In genomic region chr6:35468980-35469710, GRCh38 we compare ENCODE assay signal across 6 cellular contexts. TPM values are rescaled to one million over a fixed set of nuclear protein-coding genes. Genes with fewer than 3 reads are reported as not detected.
DNase-seq lines count a peak whose midpoint lies in the region; ATAC-seq and TF ChIP-seq lines count a peak whose summit lies in the region.

No MANE protein-coding gene starts in this region.

- 5 to 9% methylated on average over 31 to 37 of the region's 37 CpGs for WGBS in lung, 2 donors

- 0 out of 2 replicates have a peak, but pooled peaks cover 5% of the 10 kb centered on the region for H3K4me1 ChIP-seq in HEK293 (ENCODE audit: control insufficient read depth, insufficient read depth, low read length)
- H3K4me1 ChIP-seq in lung (ENCODE audit: control insufficient read depth in 2 of 2, insufficient read depth in 2 of 2, low read length in 2 of 2): peaks cover 3 to 9% of the 10 kb centered on the region in 2 donors

- H3K4me3 ChIP-seq in HEK293 (ENCODE audit: low read depth, low read length) (peak overlapping the region; percentile 80), lung (peak overlapping the region; percentile 86)

- no peak for DNase-seq in activated CD8-positive, alpha-beta T cell treated with anti-CD3 and anti-CD28 coated beads, Interleukin-2, amount 10 ng/mL, durations not matched to agents 7 days and 5 days
- no peak for DNase-seq in lung (ENCODE audit: low spot score)
- no peak for DNase-seq in NCI-H1930 (lab: John Stamatoyannopoulos, UW)

- H3K4me3 Mint-ChIP-seq in activated CD8-positive, alpha-beta T cell treated with anti-CD3 and anti-CD28 coated beads, Interleukin-2, amount 10 ng/mL, durations not matched to agents 7 days and 5 days: peak overlapping the region; percentile 83

- no peak for TF ChIP-seq CTCF in HEK293 (tag by site-specific recombination; IDR thresholded peaks at IDR 0.05)
- no peak for TF ChIP-seq CTCF in lung (IDR thresholded peaks at IDR 0.05; ENCODE audit: control extremely low read depth, extremely low read depth)

- H3K9me3 Mint-ChIP-seq in activated CD8-positive, alpha-beta T cell treated with anti-CD3 and anti-CD28 coated beads, Interleukin-2, amount 10 ng/mL, durations not matched to agents 7 days and 5 days (ENCODE audit: insufficient read depth): no peaks in the 10 kb centered on the region

- H3K36me3 ChIP-seq in HEK293 (ENCODE audit: control insufficient read depth in 2 of 2, insufficient read depth in 1 of 2, low read length in 2 of 2): peaks cover 13 to 79% of the 10 kb centered on the region in 2 experiments; a peak in 2 of 3 replicates
- peaks cover 0 to 13% of the 10 kb centered on the region in 2 donors for H3K36me3 ChIP-seq in lung (ENCODE audit: control insufficient read depth in 2 of 2, insufficient read depth in 2 of 2, low read length in 2 of 2)

- no peaks in the 10 kb centered on the region for H3K27me3 ChIP-seq in lung (ENCODE audit: control insufficient read depth, insufficient read depth)

- H3K36me3 Mint-ChIP-seq in activated CD8-positive, alpha-beta T cell treated with anti-CD3 and anti-CD28 coated beads, Interleukin-2, amount 10 ng/mL, durations not matched to agents 7 days and 5 days (ENCODE audit: low read depth): peaks cover 81% of the 10 kb centered on the region

- ATAC-seq in activated CD8-positive, alpha-beta T cell treated with anti-CD3 and anti-CD28 coated beads, Interleukin-2, amount 10 ng/mL, durations not matched to agents 7 days and 5 days: peak; percentile 8
- ATAC-seq in lung (ENCODE audit: insufficient read depth, low FRiP score) (no peak), GM21381 (IDR thresholded peaks at IDR 0.05; ENCODE audit: unreplicated experiment) (no peak), GM18519 (IDR thresholded peaks at IDR 0.05; ENCODE audit: low FRiP score, unreplicated experiment) (no peak)

- CTCF ChIA-PET in HEK293 (lab: Yijun Ruan, JAX): interaction anchor here (0.6 to 6.3 kb wide), 10 partner anchors 9 to 426 kb away, joined by 3 to 53 read pairs (median 6); partner anchors contain the start of genes FANCE and PPARD
- CTCF ChIA-PET in activated CD8-positive, alpha-beta T cell treated with anti-CD3 and anti-CD28 coated beads, Interleukin-2, amount 10 ng/mL, durations not matched to agents 7 days and 5 days (lab: Charles Lee): interaction anchor here (1.2 to 4.3 kb wide), 10 partner anchors 16 to 268 kb away, joined by 4 to 45 read pairs (median 13); partner anchors contain the start of genes ARMC12, DEF6, FANCE and PPARD

- no peaks in the 10 kb centered on the region for H3K27me3 Mint-ChIP-seq in activated CD8-positive, alpha-beta T cell treated with anti-CD3 and anti-CD28 coated beads, Interleukin-2, amount 10 ng/mL, durations not matched to agents 7 days and 5 days (ENCODE audit: low read depth)

- H3K27ac Mint-ChIP-seq in activated CD8-positive, alpha-beta T cell treated with anti-CD3 and anti-CD28 coated beads, Interleukin-2, amount 10 ng/mL, durations not matched to agents 7 days and 5 days: peak overlapping the region; percentile 99

- POLR2A ChIA-PET in HEK293 (lab: Yijun Ruan, JAX): interaction anchor here (0.6 to 9.5 kb wide), 15 partner anchors 11 to 203 kb away, joined by 3 to 198 read pairs (median 3); partner anchors contain the start of genes FANCE and TEAD3
- POLR2A ChIA-PET in activated CD8-positive, alpha-beta T cell treated with anti-CD3 and anti-CD28 coated beads, Interleukin-2, amount 10 ng/mL, durations not matched to agents 7 days and 5 days (lab: Charles Lee): interaction anchor here (1.0 to 3.0 kb wide), 10 partner anchors 8 to 205 kb away, joined by 3 to 18 read pairs (median 5); partner anchors contain the start of genes DEF6 and TEAD3

- H3K27ac ChIP-seq in HEK293 (ENCODE audit: extremely low read depth, low read depth, low read length) (peak overlapping the region; percentile 100), lung (ENCODE audit: low read depth in 1 of 2, low read length in 1 of 2) (peak overlapping the region; percentile 71 to 94)

- peaks cover 41% of the 10 kb centered on the region for H3K4me1 Mint-ChIP-seq in activated CD8-positive, alpha-beta T cell treated with anti-CD3 and anti-CD28 coated beads, Interleukin-2, amount 10 ng/mL, durations not matched to agents 7 days and 5 days (ENCODE audit: low read depth)

- no peaks in the 10 kb centered on the region for H3K9me3 ChIP-seq in HEK293 (ENCODE audit: control insufficient read depth, insufficient read depth, low read depth, low read length)
- no peaks in the 10 kb centered on the region for H3K9me3 ChIP-seq in lung (ENCODE audit: control insufficient read depth in 2 of 2, insufficient read depth in 1 of 2, low read length in 1 of 2)

TF ChIP-seq in HEK293, 187 proteins besides CTCF, POLR2A, EP300 and RAD21 (continues in another document):
- TF ChIP-seq BCL6B (tag by site-specific recombination; IDR thresholded peaks at IDR 0.05) (no peak), ZNF514 (tag by site-specific recombination; IDR thresholded peaks at IDR 0.05) (no peak), EGR2 (tag by site-specific recombination; IDR thresholded peaks at IDR 0.05; ENCODE audit: low read depth) (no peak), YY2 (tag by site-specific recombination; IDR thresholded peaks at IDR 0.05) (no peak), ZNF202 (tag by site-specific recombination; IDR thresholded peaks at IDR 0.05; ENCODE audit: borderline replicate concordance) (no peak), ZNF10 (tag by site-specific recombination; IDR thresholded peaks at IDR 0.05) (no peak), INSM2 (tag by site-specific recombination; IDR thresholded peaks at IDR 0.05) (0 out of 2 replicates have a peak, but pooled peaks have one; percentile 8), TRIM28 (IDR thresholded peaks at IDR 0.05; ENCODE audit: borderline replicate concordance, low read length) (no peak), ZSCAN16 (tag by site-specific recombination; IDR thresholded peaks at IDR 0.05) (no peak), ZBTB26 (tag by site-specific recombination; optimal IDR thresholded peaks at IDR 0.05) (no peak), ZNF169 (tag by site-specific recombination; IDR thresholded peaks at IDR 0.05) (no peak), ZSCAN4 (tag by site-specific recombination; IDR thresholded peaks at IDR 0.05) (no peak), ZNF416 (tag by site-specific recombination; IDR thresholded peaks at IDR 0.05) (no peak)

RNA-seq across cellular contexts. Expression of gene RPL10A, which starts 0.9 kb away (rescaled TPM):
- total RNA-seq in activated CD8-positive, alpha-beta T cell treated with anti-CD3 and anti-CD28 coated beads, Interleukin-2, amount 10 ng/mL, durations not matched to agents 7 days and 5 days: 1,000 to 10,000 TPM; 1,398 to 1,443 TPM
- total RNA-seq in lung: 1,000 to 10,000 TPM; 1,164 to 1,688 TPM
- polyA plus RNA-seq in lung: 1,000 to 10,000 TPM in 1 of 2 donors, 100 to 1,000 TPM in 1; 986 to 1,885 TPM

RNA-seq across cellular contexts. Expression of gene FANCE, which starts 17.0 kb away (rescaled TPM):
- 10 to 100 TPM; 20.4 to 21.9 TPM for total RNA-seq in activated CD8-positive, alpha-beta T cell treated with anti-CD3 and anti-CD28 coated beads, Interleukin-2, amount 10 ng/mL, durations not matched to agents 7 days and 5 days
- 1 to 10 TPM; 6.4 to 7.3 TPM for total RNA-seq in lung
- 1 to 10 TPM; 3.1 to 6.1 TPM for polyA plus RNA-seq in lung

RNA-seq across cellular contexts. Expression of gene TEAD3, which starts 27.7 kb away (rescaled TPM):
- total RNA-seq in activated CD8-positive, alpha-beta T cell treated with anti-CD3 and anti-CD28 coated beads, Interleukin-2, amount 10 ng/mL, durations not matched to agents 7 days and 5 days: under 1 TPM; 0.18 to 0.21 TPM
- 10 to 100 TPM; 19.2 to 20.7 TPM for total RNA-seq in lung
- 10 to 100 TPM; 15.0 to 17.8 TPM for polyA plus RNA-seq in lung

RNA-seq across cellular contexts. Expression of gene TULP1, which starts 43.6 kb away (rescaled TPM):
- not detected for total RNA-seq in activated CD8-positive, alpha-beta T cell treated with anti-CD3 and anti-CD28 coated beads, Interleukin-2, amount 10 ng/mL, durations not matched to agents 7 days and 5 days
- 1 to 10 TPM in 1 of 2 donors, not detected in 1; 2.6 TPM for total RNA-seq in lung
- polyA plus RNA-seq in lung: under 1 TPM; 0.05 to 0.26 TPM

Comparison
In these comparisons a context has a peak if more than half of its experiments do, and no peak if none do; other contexts are left out.
1. RNA of gene TEAD3, which starts 27.7 kb away (total RNA-seq): 19.2 to 20.7 TPM in lung; 0.18 to 0.21 TPM in activated CD8-positive, alpha-beta T cell treated with anti-CD3 and anti-CD28 coated beads, Interleukin-2, amount 10 ng/mL, durations not matched to agents 7 days and 5 days; every median in the first group is over 10 times any median in the second.